Comparison of ENCODE assay signal across 29 cellular contexts in genomic region chr1:195748969-195749368, GRCh38.
"Had no signal": no experiment of that assay in that cellular context is flagged by ENCODE, and none has a peak within 500 bp of the region (broad histone marks: within the 10 kb centered on the region; RNA-seq: fewer than 3 reads in every experiment).

No MANE protein-coding gene starts in this region.

- H3K4me1 Mint-ChIP-seq: immature natural killer cell; naive thymus-derived CD8-positive, alpha-beta T cell; nephron; stimulated activated naive B cell treated with anti-CD40 and anti-IgM and Interleukin-4, amounts not matched to agents 10 μg/mL and 1 μg/mL and 100 μg/mL, for 72 hours had no signal

- H3K36me3 Mint-ChIP-seq: immature natural killer cell; naive thymus-derived CD8-positive, alpha-beta T cell; stimulated activated naive B cell treated with anti-CD40 and anti-IgM and Interleukin-4, amounts not matched to agents 10 μg/mL and 1 μg/mL and 100 μg/mL, for 72 hours had no signal

- H3K4me3 Mint-ChIP-seq: immature natural killer cell; naive thymus-derived CD8-positive, alpha-beta T cell; nephron; neural crest cell; stimulated activated naive B cell treated with anti-CD40 and anti-IgM and Interleukin-4, amounts not matched to agents 10 μg/mL and 1 μg/mL and 100 μg/mL, for 72 hours had no signal

- FAIRE-seq: islet of Langerhans, kidney, pancreas, urothelium cell line had no signal

- H3K27me3 Mint-ChIP-seq: naive thymus-derived CD8-positive, alpha-beta T cell; stimulated activated naive B cell treated with anti-CD40 and anti-IgM and Interleukin-4, amounts not matched to agents 10 μg/mL and 1 μg/mL and 100 μg/mL, for 72 hours had no signal

- H3K9me3 Mint-ChIP-seq: neural crest cell had no signal

- DNase-seq: immature natural killer cell; kidney; left colon; left lung; lower lobe of right lung; mammary epithelial cell; mesenchymal stem cell; naive thymus-derived CD8-positive, alpha-beta T cell; nucleus accumbens; pancreas; posterior cingulate gyrus; retina; right cardiac atrium; stimulated activated CD4-positive, alpha-beta T cell treated with anti-CD3 and anti-CD28 coated beads, Interleukin-12 subunit alpha, Interleukin-12 subunit beta, amount 100 ng/mL, for 4 hours; stimulated activated CD4-positive, alpha-beta T cell treated with anti-CD3 and anti-CD28 coated beads, Interleukin-15, amount 100 ng/mL, for 24 hours; stimulated activated CD4-positive, alpha-beta T cell treated with anti-CD3 and anti-CD28 coated beads, Interleukin-2, amount 100 ng/mL, for 24 hours; stimulated activated CD4-positive, alpha-beta T cell treated with anti-CD3 and anti-CD28 coated beads, Interleukin-4, amount 100 ng/mL, for 1 hour; stimulated activated naive B cell treated with anti-CD40 and anti-IgM and Interleukin-4, amounts not matched to agents 10 μg/mL and 1 μg/mL and 100 μg/mL, for 72 hours; stimulated activated naive CD8-positive, alpha-beta T cell treated with anti-CD3 and anti-CD28 coated beads, Interleukin-15, Interleukin-2, amounts not matched to agents 100 U/mL and 50 U/mL, for 24 hours; stomach; testis; thyroid gland; transverse colon; upper lobe of left lung had no signal

- H3K27ac Mint-ChIP-seq: immature natural killer cell; naive thymus-derived CD8-positive, alpha-beta T cell; nephron; stimulated activated naive B cell treated with anti-CD40 and anti-IgM and Interleukin-4, amounts not matched to agents 10 μg/mL and 1 μg/mL and 100 μg/mL, for 72 hours had no signal

- ATAC-seq: left colon; left lung; lower lobe of right lung; naive thymus-derived CD8-positive, alpha-beta T cell; pancreas; right cardiac atrium; sciatic nerve; stimulated activated naive B cell treated with anti-CD40 and anti-IgM and Interleukin-4, amounts not matched to agents 10 μg/mL and 1 μg/mL and 100 μg/mL, for 72 hours; stimulated activated naive CD8-positive, alpha-beta T cell treated with anti-CD3 and anti-CD28 coated beads, Interleukin-15, Interleukin-2, amounts not matched to agents 100 U/mL and 50 U/mL, for 24 hours had no signal
